ENCODE assay signal across 8 cellular contexts in genomic region chr3:186806173-186807055, GRCh38. TPM values are rescaled to one million over a fixed set of nuclear protein-coding genes. Genes with fewer than 3 reads are reported as not detected.
DNase-seq lines count a peak whose midpoint lies in the region; ATAC-seq, FAIRE-seq and TF ChIP-seq lines count a peak whose summit lies in the region.

RFC4 (minus strand) TSS chr3:186806482; CDS start chr3:186804713, 1,769 bp downstream.

- in situ Hi-C loops in GM13977 (cut with MboI; ENCODE audit: low pct_unique_long_range_greater_than_20kb, low sequenced_read_pairs, unreplicated experiment) = no loop called here

- peaks cover 0 to 11% of the 10 kb centered on the region in 2 donors for H3K4me1 ChIP-seq in adrenal gland (replicated peaks in 1 of 2)
- peaks cover 24% of the 10 kb centered on the region for H3K4me1 ChIP-seq in left ventricle myocardium inferior
- no peaks in the 10 kb centered on the region for H3K4me1 ChIP-seq in prostate gland (replicated peaks)

- H3K27ac ChIP-seq in adrenal gland (peak within 1 kb of the TSS in 4 of 5 donors; percentile 62 to 92 (median 79)), left ventricle myocardium inferior (replicated peaks) (peak within 1 kb of the TSS; percentile 88), prostate gland (peak within 1 kb of the TSS; percentile 89 to 94)

- 0 to 1% (median 0%) methylated on average over 2 to 65 of the region's 65 CpGs for WGBS in adrenal gland, 4 donors
- WGBS in prostate gland = under 1% methylated on average over 63 of the region's 65 CpGs

- peak; percentile 93 for ATAC-seq in HG02763 (IDR thresholded peaks at IDR 0.05; ENCODE audit: unreplicated experiment)

- H3K27me3 ChIP-seq in adrenal gland = no peaks in the 10 kb centered on the region
- no peaks in the 10 kb centered on the region for H3K27me3 ChIP-seq in left ventricle myocardium inferior (ENCODE audit: low read depth)
- no peaks in the 10 kb centered on the region for H3K27me3 ChIP-seq in prostate gland (replicated peaks; ENCODE audit: insufficient read depth)

- intact Hi-C loops in T-helper 1 cell treated with Interleukin-12 subunit alpha and Interleukin-12 subunit beta and Interleukin-4 antibody, amounts not matched to agents 30 ng/mL and 1 ng/mL, for 36 hours (cut with micrococcal nuclease) = loop anchor here (1.0 to 5.0 kb wide), 11 partner anchors 15 to 868 kb away; partner anchors contain the start of genes EIF4A2, ETV5, TBCCD1 and TRA2B
- intact Hi-C loops in adrenal gland (cut with DNase I) (no loop called here), left ventricle myocardium inferior (cut with micrococcal nuclease) (no loop called here), prostate gland (cut with DNase I) (loop anchor here (2.0 kb wide), 1 partner anchor 24 kb away; the partner anchor contains the start of gene EIF4A2)

- H3K4me3 ChIP-seq in adrenal gland (peak within 1 kb of the TSS; percentile 11 to 85 (median 80)), left ventricle myocardium inferior (peak within 1 kb of the TSS; percentile 92), prostate gland (peak within 1 kb of the TSS; percentile 63 to 64)

- peak; percentile 81 for FAIRE-seq in urothelium cell line (lab: Jason Lieb, UNC)

- TF ChIP-seq CTCF in GM13977 (IDR thresholded peaks at IDR 0.05; ENCODE audit: extremely low read depth, insufficient read depth, missing control alignments) = no peak
- peak in 2 of 6 experiments; percentile 5 to 7 for TF ChIP-seq CTCF in adrenal gland (IDR thresholded peaks at IDR 0.05)
- no peak for TF ChIP-seq CTCF in left ventricle myocardium inferior (IDR thresholded peaks at IDR 0.05; ENCODE audit: borderline replicate concordance)
- TF ChIP-seq CTCF in prostate gland (IDR thresholded peaks at IDR 0.05) = no peak

- DNase-seq in GM13977 (ENCODE audit: low spot score) = peak; percentile 83
- peak; percentile 55 for DNase-seq in NCI-H1417 treated with DMSO at 0.1 percent for 48 hours (lab: John Stamatoyannopoulos, UW)
- DNase-seq in adrenal gland = peak; percentile 79 to 92 (median 85)
- DNase-seq in left ventricle myocardium inferior = peak; percentile 88
- DNase-seq in prostate gland (ENCODE audit: low spot score) = peak; percentile 84
- peak; percentile 88 for DNase-seq in urothelium cell line (ENCODE audit: low spot score)

- no peaks in the 10 kb centered on the region for H3K9me3 ChIP-seq in adrenal gland (replicated peaks in 1 of 3)
- no peaks in the 10 kb centered on the region for H3K9me3 ChIP-seq in left ventricle myocardium inferior (replicated peaks)
- H3K9me3 ChIP-seq in prostate gland = no peaks in the 10 kb centered on the region

- H3K36me3 ChIP-seq in adrenal gland (replicated peaks in 1 of 2) (no peaks in the 10 kb centered on the region), left ventricle myocardium inferior (peaks cover 9% of the 10 kb centered on the region), prostate gland (no peaks in the 10 kb centered on the region)

- TF ChIP-seq POLR2A in adrenal gland (IDR thresholded peaks at IDR 0.05) (peak in 1 of 2 donors; percentile 26), prostate gland (IDR thresholded peaks at IDR 0.05) (peak; percentile 37)

RNA-seq across cellular contexts. Expression of gene RFC4, which starts in this region (rescaled TPM):
- total RNA-seq in T-helper 1 cell treated with Interleukin-12 subunit alpha and Interleukin-12 subunit beta and Interleukin-4 antibody, amounts not matched to agents 30 ng/mL and 1 ng/mL, for 36 hours = 60.7 and 63.8 TPM in 2 replicates
- total RNA-seq in adrenal gland = 10 to 100 TPM in 2 of 8 donors, 1 to 10 TPM in 6; 5.3 to 12.1 (median 8.6) TPM
- 10 to 100 TPM in 2 of 3 donors, 1 to 10 TPM in 1; 9.0 to 13.1 (median 12.1) TPM for polyA plus RNA-seq in adrenal gland
- 9.6 TPM for total RNA-seq in left ventricle myocardium inferior
- total RNA-seq in prostate gland = 10 to 100 TPM; 13.6 to 17.3 TPM

Comparison
In these comparisons a context has a peak if more than half of its experiments do, and no peak if none do; other contexts are left out.
1. Peak in every context shown above with its lines: DNase-seq, ATAC-seq, H3K4me3 ChIP-seq and H3K27ac ChIP-seq.
2. intact Hi-C loops: an anchor here in T-helper 1 cell treated with Interleukin-12 subunit alpha and Interleukin-12 subunit beta and Interleukin-4 antibody, amounts not matched to agents 30 ng/mL and 1 ng/mL, for 36 hours (1.0 to 5.0 kb wide) and prostate gland (2.0 kb wide); none called in adrenal gland and left ventricle myocardium inferior.